Comparison of ENCODE assay signal across 6 cellular contexts in genomic region chr12:111169032-111169431, GRCh38.
"Had no signal": no experiment of that assay in that cellular context is flagged by ENCODE, and none has a peak within 500 bp of the region (broad histone marks: within the 10 kb centered on the region; RNA-seq: fewer than 3 reads in every experiment).

No MANE protein-coding gene starts in this region.

- H3K4me3 ChIP-seq: HAP-1, K562 had no signal

- H3K9me3 ChIP-seq: HAP-1 had no signal

- H3K4me1 ChIP-seq: HAP-1 had no signal

- DNase-seq: GOT3, H7, IMR-90, KG1 had no signal

- H3K36me3 ChIP-seq: HAP-1 had no signal
